In the genomic region with DNA sequence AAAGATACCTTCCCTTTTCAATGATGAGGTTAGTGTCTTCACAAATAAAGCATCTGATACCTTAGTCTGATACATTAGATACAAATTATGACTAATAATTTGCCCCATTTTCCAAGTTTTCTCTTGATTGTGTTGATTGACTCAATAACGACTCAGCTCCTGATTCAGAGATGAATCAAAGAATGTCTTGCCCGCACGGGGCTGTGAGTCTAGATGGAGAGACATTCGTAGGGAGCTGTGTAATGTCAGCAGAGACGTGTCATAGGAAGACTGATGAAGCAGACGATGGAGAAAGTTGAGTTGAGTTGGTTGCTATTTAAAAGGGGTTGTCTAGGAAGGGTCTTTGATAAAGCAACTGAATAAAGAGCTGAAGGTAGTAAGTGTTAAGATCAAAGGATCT, we compare ENCODE assay signal across 15 cellular contexts.
"Had no signal": no experiment of that assay in that cellular context is flagged by ENCODE, and none has a peak within 500 bp of the region (broad histone marks: within the 10 kb centered on the region; RNA-seq: fewer than 3 reads in every experiment).

No MANE protein-coding gene starts in this region.

- H3K27me3 ChIP-seq: brain microvascular endothelial cell, suprapubic skin had no signal

- H3K4me2 ChIP-seq: SK-N-SH had no signal

- H3K9me3 ChIP-seq: SK-N-SH, suprapubic skin had no signal

- H3K27me3 Mint-ChIP-seq: type B pancreatic cell had no signal

- H3K4me1 ChIP-seq: lower lobe of right lung, suprapubic skin had no signal

- H3K9ac ChIP-seq: SK-N-SH had no signal

- ATAC-seq: activated CD8-positive, alpha-beta T cell treated with anti-CD3 and anti-CD28 coated beads, Interleukin-2, amount 10 ng/mL, durations not matched to agents 7 days and 5 days; esophagus mucosa; left cardiac atrium; lower lobe of right lung; Right ventricle myocardium inferior; stimulated activated naive CD8-positive, alpha-beta T cell treated with anti-CD3 and anti-CD28 coated beads, Interleukin-15, Interleukin-2, amounts not matched to agents 100 U/mL and 50 U/mL, for 24 hours had no signal

- H3K36me3 ChIP-seq: brain microvascular endothelial cell, lower lobe of right lung, suprapubic skin, WERI-Rb-1 had no signal

- H3K27ac ChIP-seq: brain microvascular endothelial cell, lower lobe of right lung, suprapubic skin, WERI-Rb-1 had no signal

- H3K4me3 ChIP-seq: lower lobe of right lung, suprapubic skin had no signal

- DNase-seq: activated CD8-positive, alpha-beta T cell treated with anti-CD3 and anti-CD28 coated beads, Interleukin-2, amount 10 ng/mL, durations not matched to agents 7 days and 5 days; brain microvascular endothelial cell; glutamatergic neuron; left cardiac atrium; lower lobe of right lung; midbrain; retina; SK-N-SH; stimulated activated naive CD8-positive, alpha-beta T cell treated with anti-CD3 and anti-CD28 coated beads, Interleukin-15, Interleukin-2, amounts not matched to agents 100 U/mL and 50 U/mL, for 24 hours; T-helper 1 cell; WERI-Rb-1 had no signal

- H3K4me3 Mint-ChIP-seq: activated CD8-positive, alpha-beta T cell treated with anti-CD3 and anti-CD28 coated beads, Interleukin-2, amount 10 ng/mL, durations not matched to agents 7 days and 5 days; type B pancreatic cell had no signal

- H3K9me3 Mint-ChIP-seq: type B pancreatic cell had no signal

- H3K27ac Mint-ChIP-seq: activated CD8-positive, alpha-beta T cell treated with anti-CD3 and anti-CD28 coated beads, Interleukin-2, amount 10 ng/mL, durations not matched to agents 7 days and 5 days; type B pancreatic cell had no signal
